ENCODE assay signal across 1 cellular context in the genomic region with DNA sequence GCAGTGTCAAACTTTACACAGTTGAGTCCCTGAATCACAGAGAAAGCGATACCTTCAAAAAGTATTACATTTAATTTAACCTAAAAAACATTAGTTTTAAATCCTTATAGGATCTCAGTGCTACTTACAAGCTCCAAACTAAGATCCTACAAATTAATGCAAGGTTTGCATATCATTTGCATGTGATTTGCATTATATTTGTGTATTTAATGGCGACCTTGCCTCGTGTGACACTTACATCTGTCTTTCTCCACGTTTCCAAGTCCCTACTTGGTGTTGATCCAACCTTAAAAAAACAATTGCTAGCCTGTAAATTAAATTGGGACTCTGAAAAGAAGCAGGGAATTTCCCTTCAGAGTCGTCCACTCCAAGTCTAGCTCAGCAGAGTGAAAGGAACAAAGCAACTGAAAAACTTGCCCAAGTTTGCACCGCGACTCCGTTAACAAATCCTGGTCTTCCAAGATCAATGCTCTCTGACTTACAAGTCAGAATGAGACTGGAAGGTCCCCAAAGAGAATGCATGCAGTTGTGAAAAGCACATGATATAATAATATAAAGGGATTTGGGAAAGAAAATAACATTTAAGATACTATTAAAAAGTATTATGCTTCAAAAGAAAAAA.
TF ChIP-seq lines count a peak whose summit lies in the region.

No MANE protein-coding gene starts in this region.

TF ChIP-seq in K562, 482 proteins besides CTCF, POLR2A, EP300 and RAD21 (continued from another document):
- TF ChIP-seq, protein P1, sequence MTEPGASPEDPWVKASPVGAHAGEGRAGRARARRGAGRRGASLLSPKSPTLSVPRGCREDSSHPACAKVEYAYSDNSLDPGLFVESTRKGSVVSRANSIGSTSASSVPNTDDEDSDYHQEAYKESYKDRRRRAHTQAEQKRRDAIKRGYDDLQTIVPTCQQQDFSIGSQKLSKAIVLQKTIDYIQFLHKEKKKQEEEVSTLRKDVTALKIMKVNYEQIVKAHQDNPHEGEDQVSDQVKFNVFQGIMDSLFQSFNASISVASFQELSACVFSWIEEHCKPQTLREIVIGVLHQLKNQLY (CRISPR knock-in tag; conservative IDR thresholded peaks at IDR 0.05): no peak
- TF ChIP-seq FOXJ2 (tag; IDR thresholded peaks at IDR 0.05) (no peak), DPF2 (IDR thresholded peaks at IDR 0.05) (0 out of 2 replicates have a peak, but pooled peaks have one; percentile 15)
